8 cellular contexts compared by ENCODE assay signal in the genomic region with DNA sequence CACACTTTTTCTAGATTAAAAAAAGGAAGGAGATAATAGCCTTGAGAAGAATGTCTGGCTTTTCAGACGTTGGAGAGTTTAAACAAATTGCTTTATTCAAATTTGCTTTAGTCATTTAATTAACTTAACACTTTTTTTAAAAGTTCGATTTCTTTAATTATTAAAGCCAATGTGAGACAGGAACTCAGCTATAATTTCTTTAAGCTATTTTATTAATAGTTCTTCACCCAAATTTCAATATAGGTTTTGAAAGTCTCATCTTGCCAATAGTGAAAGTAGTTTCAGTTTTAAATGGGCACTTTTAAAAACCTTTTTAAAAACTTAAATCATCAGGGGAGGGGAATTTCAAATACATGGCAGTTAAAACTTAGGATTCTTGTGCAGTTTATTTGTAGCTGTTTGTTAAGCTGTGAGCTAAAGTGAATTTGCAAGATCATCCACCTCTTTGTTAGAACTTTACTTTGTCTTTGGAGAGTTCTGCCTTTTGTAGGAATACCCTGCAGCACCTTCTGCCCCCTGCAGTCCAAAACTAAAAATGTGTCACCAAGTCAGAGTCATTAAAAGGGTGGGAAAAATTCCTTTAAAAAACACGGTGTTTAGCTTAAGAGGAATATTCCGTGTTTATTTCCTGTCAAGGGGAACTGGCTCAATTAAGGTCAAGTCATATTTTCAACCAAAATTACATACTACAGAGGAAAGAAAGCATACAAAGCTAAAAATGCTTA. TPM values are rescaled to one million over a fixed set of nuclear protein-coding genes. Genes with fewer than 3 reads are reported as not detected.
A peak's percentile ranks its signal among the peaks of the same experiment; 100 is the strongest.
DNase-seq lines count a peak whose midpoint lies in the region; ATAC-seq, FAIRE-seq and TF ChIP-seq lines count a peak whose summit lies in the region.

No MANE protein-coding gene starts in this region.

- H3K4me2 ChIP-seq in A549 (peak overlapping the region; percentile 98), DOHH2 (ENCODE audit: low read length) (peak overlapping the region; percentile 85)

- no peak for TF ChIP-seq POLR2A in A549 (IDR thresholded peaks at IDR 0.05; ENCODE audit: low read length)

- H3K36me3 Mint-ChIP-seq in WTC11 = peaks cover 65% of the 10 kb centered on the region

- CTCF ChIA-PET in A549 (lab: Yijun Ruan, JAX) = interaction anchor here (0.7 to 11.1 kb wide), 25 partner anchors 9 to 415 kb away, joined by 3 to 109 read pairs (median 4); no protein-coding TSS in a partner anchor
- CTCF ChIA-PET in WTC11 (lab: Charles Lee) = interaction anchor here (0.6 to 6.4 kb wide), 29 partner anchors 9 to 317 kb away, joined by 3 to 53 read pairs (median 4); no protein-coding TSS in a partner anchor

- H3K9me3 Mint-ChIP-seq in WTC11 = no peaks in the 10 kb centered on the region

- FAIRE-seq in A549 (lab: Jason Lieb, UNC) = no peak

- no peaks in the 10 kb centered on the region for H3K27me3 Mint-ChIP-seq in WTC11 (ENCODE audit: low read depth)

- peak in 1 of 2 experiments; percentile 80 for DNase-seq in A549 (ENCODE audit: low read depth in 1 of 2, low spot score in 1 of 2)
- DNase-seq in NCI-H1048 (lab: John Stamatoyannopoulos, UW) = peak; percentile 62
- peak; percentile 45 for DNase-seq in WTC11 (ENCODE audit: low spot score)
- peak; percentile 85 for DNase-seq in fibroblast of the aortic adventitia (ENCODE audit: low read depth)
- DNase-seq in pons (ENCODE audit: low spot score) = peak; percentile 76
- DNase-seq in amniotic stem cell (lab: John Stamatoyannopoulos, UW) = no peak

- H4K20me1 ChIP-seq in DOHH2 (ENCODE audit: control insufficient read depth, insufficient read depth, low read depth, low read length) = no peaks in the 10 kb centered on the region

- peak overlapping the region; percentile 98 to 100 for H3K27ac ChIP-seq in A549
- H3K27ac ChIP-seq in DOHH2 (ENCODE audit: low read depth, low read length) = peak overlapping the region; percentile 48

- H3K4me1 Mint-ChIP-seq in WTC11 = peaks cover 62% of the 10 kb centered on the region

- POLR2A ChIA-PET in A549 (lab: Yijun Ruan, JAX) (interaction anchor here (0.6 to 11.5 kb wide), 12 partner anchors 8 to 212 kb away, joined by 3 to 146 read pairs (median 5); no protein-coding TSS in a partner anchor), WTC11 (lab: Charles Lee) (interaction anchor here (0.6 to 4.4 kb wide), 8 partner anchors 31 to 1230 kb away, joined by 3 to 41 read pairs (median 3); no protein-coding TSS in a partner anchor)

- H3K9me2 ChIP-seq in DOHH2 (replicated peaks; ENCODE audit: control insufficient read depth, low read length) = no peaks in the 10 kb centered on the region

- WGBS in A549 (ENCODE audit: missing lambda C conversion rate) = under 1% methylated on average over 4 of the region's 4 CpGs

- H3K9me3 ChIP-seq in A549 (no peaks in the 10 kb centered on the region), DOHH2 (ENCODE audit: control insufficient read depth, insufficient read depth, low read length) (no peaks in the 10 kb centered on the region)

- H3K27me3 ChIP-seq in DOHH2 (ENCODE audit: control insufficient read depth, low read length) = no peaks in the 10 kb centered on the region

- peaks cover 54% of the 10 kb centered on the region for H3K79me2 ChIP-seq in DOHH2 (ENCODE audit: control insufficient read depth, low read length)

- TF ChIP-seq EP300 in A549 (IDR thresholded peaks at IDR 0.05) = no peak

- ATAC-seq in A549 (no peak), WTC11 (peak; percentile 7), HG03025 (IDR thresholded peaks at IDR 0.05; ENCODE audit: low FRiP score, unreplicated experiment) (no peak)

- TF ChIP-seq CTCF in A549 (IDR thresholded peaks at IDR 0.05) (peak; percentile 53), DOHH2 (IDR thresholded peaks at IDR 0.05; ENCODE audit: low read depth, low read length, poor library complexity, severe bottlenecking) (peak; percentile 84), WTC11 (IDR thresholded peaks at IDR 0.05) (peak; percentile 46), fibroblast of the aortic adventitia (IDR thresholded peaks at IDR 0.05; ENCODE audit: insufficient read depth, low read length) (peak; percentile 70)

- TF ChIP-seq RAD21 in A549 (conservative IDR thresholded peaks at IDR 0.05 in 1 of 2, IDR thresholded peaks at IDR 0.05 in 1 of 2) = peak; percentile 38 to 54; a peak in 4 of 5 replicates

- H3K27ac Mint-ChIP-seq in WTC11 = peak overlapping the region; percentile 98

- peaks cover 10% of the 10 kb centered on the region for H3F3A ChIP-seq in DOHH2 (ENCODE audit: control insufficient read depth, insufficient read depth)

- peak overlapping the region; percentile 93 for H3K4me3 ChIP-seq in A549
- peak overlapping the region; percentile 68 for H3K4me3 ChIP-seq in DOHH2 (ENCODE audit: low read length)
- peak overlapping the region; percentile 54 for H3K4me3 ChIP-seq in fibroblast of the aortic adventitia (ENCODE audit: low read depth, low read length)

- H3K4me1 ChIP-seq in A549 (peaks cover 26% of the 10 kb centered on the region), DOHH2 (ENCODE audit: control insufficient read depth, low read length) (peaks cover 58% of the 10 kb centered on the region)

- H3K36me3 ChIP-seq in DOHH2 (ENCODE audit: control insufficient read depth, low read length) = peaks cover 29% of the 10 kb centered on the region

- H3K4me3 Mint-ChIP-seq in WTC11 = peak overlapping the region; percentile 96

TF ChIP-seq in A549, 52 proteins besides CTCF, POLR2A, EP300 and RAD21 (continues in another document):
- no peak for TF ChIP-seq TP53 (CRISPR knock-in tag; IDR thresholded peaks at IDR 0.05)
- TF ChIP-seq SREBF2 (IDR thresholded peaks at IDR 0.05) = no peak
- no peak for TF ChIP-seq ZFP36 (IDR thresholded peaks at IDR 0.05; ENCODE audit: borderline replicate concordance, partially characterized antibody)
- peak; percentile 44; the same call in 2 of the 3 replicates for TF ChIP-seq SMC3 (IDR thresholded peaks at IDR 0.05)
- TF ChIP-seq, protein P1, sequence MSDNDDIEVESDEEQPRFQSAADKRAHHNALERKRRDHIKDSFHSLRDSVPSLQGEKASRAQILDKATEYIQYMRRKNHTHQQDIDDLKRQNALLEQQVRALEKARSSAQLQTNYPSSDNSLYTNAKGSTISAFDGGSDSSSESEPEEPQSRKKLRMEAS (IDR thresholded peaks at IDR 0.05) = peak; percentile 23; the same call in 1 of the 2 replicates
- no peak for TF ChIP-seq POLR2AphosphoS2 (conservative IDR thresholded peaks at IDR 0.05; ENCODE audit: low read length)

TF ChIP-seq in WTC11, 78 proteins besides CTCF, POLR2A, EP300 and RAD21 (continues in another document):
- TF ChIP-seq, protein P1 (CRISPR knock-in tag; IDR thresholded peaks at IDR 0.05) = no peak
- TF ChIP-seq, protein P2, sequence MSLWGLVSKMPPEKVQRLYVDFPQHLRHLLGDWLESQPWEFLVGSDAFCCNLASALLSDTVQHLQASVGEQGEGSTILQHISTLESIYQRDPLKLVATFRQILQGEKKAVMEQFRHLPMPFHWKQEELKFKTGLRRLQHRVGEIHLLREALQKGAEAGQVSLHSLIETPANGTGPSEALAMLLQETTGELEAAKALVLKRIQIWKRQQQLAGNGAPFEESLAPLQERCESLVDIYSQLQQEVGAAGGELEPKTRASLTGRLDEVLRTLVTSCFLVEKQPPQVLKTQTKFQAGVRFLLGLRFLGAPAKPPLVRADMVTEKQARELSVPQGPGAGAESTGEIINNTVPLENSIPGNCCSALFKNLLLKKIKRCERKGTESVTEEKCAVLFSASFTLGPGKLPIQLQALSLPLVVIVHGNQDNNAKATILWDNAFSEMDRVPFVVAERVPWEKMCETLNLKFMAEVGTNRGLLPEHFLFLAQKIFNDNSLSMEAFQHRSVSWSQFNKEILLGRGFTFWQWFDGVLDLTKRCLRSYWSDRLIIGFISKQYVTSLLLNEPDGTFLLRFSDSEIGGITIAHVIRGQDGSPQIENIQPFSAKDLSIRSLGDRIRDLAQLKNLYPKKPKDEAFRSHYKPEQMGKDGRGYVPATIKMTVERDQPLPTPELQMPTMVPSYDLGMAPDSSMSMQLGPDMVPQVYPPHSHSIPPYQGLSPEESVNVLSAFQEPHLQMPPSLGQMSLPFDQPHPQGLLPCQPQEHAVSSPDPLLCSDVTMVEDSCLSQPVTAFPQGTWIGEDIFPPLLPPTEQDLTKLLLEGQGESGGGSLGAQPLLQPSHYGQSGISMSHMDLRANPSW (CRISPR knock-in tag; conservative IDR thresholded peaks at IDR 0.05; ENCODE audit: low read depth) = no peak
- TF ChIP-seq CREB1 (CRISPR knock-in tag; IDR thresholded peaks at IDR 0.05) = no peak
- TF ChIP-seq, protein P3, sequence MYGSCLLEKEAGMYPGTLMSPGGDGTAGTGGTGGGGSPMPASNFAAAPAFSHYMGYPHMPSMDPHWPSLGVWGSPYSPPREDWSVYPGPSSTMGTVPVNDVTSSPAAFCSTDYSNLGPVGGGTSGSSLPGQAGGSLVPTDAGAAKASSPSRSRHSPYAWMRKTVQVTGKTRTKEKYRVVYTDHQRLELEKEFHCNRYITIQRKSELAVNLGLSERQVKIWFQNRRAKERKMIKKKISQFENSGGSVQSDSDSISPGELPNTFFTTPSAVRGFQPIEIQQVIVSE (CRISPR knock-in tag; IDR thresholded peaks at IDR 0.05; ENCODE audit: borderline replicate concordance) = no peak

RNA-seq across cellular contexts. Expression of a gene that starts 4.6 kb away (rescaled TPM):
- 174 and 196 TPM in 2 replicates for polyA plus RNA-seq in A549 (2011; rRNA removed)
- 187 and 232 TPM in 2 replicates for polyA plus RNA-seq in A549 (2012; cell fraction: cytosol; rRNA removed)
- polyA plus RNA-seq in A549 (2012; cell fraction: nucleus; rRNA removed) = 218 and 317 TPM in 2 replicates
- 132 to 160 TPM (median 159 TPM) in 3 replicates for polyA plus RNA-seq in A549 (2017; fragmentation: RNase III; extraction: RNeasy Plus Mini Kit Qiagen cat#74134 plus additional on column Dnase treatment)
- 302 and 322 TPM in 2 replicates for polyA minus RNA-seq in A549 (2011; rRNA and poly(A)+ RNA removed)
- 201 to 210 TPM (median 206 TPM) in 3 replicates for total RNA-seq in WTC11 (2021)
- 68.4 and 106 TPM in 2 replicates for total RNA-seq in fibroblast of the aortic adventitia (ENCODE audit: low replicate concordance)
